ENCODE assay signal across 14 cellular contexts in the genomic region with DNA sequence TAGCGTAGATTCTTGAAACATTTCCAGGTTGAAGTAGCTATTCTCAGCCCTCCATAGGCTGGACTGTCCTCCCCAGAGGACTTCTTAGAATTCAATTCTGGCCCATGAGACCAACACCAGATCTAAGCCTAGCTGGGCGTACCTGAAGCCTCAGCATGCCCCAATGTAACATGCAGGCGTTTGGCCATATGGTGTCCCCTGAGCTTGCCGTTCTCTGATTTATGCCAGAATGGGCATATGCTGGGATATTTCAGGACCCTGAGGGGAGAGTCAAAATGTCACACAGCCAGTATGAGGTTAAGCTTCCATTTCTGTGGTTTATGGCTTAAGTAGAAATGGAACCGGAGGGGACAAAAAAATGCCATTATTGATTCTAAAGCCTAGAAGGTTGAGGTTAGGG.
DNase-seq lines count a peak whose midpoint lies in the region; TF ChIP-seq lines count a peak whose summit lies in the region.
"Had no signal": no experiment of that assay in that cellular context is flagged by ENCODE, and none has a peak within 500 bp of the region (broad histone marks: within the 10 kb centered on the region; RNA-seq: fewer than 3 reads in every experiment).

No MANE protein-coding gene starts in this region.

- H3K4ac ChIP-seq in mesenchymal stem cell (ENCODE audit: low read depth in 1 of 2, low read length in 2 of 2), result no peak overlapping the region

- TF ChIP-seq CTCF in glutamatergic neuron (IDR thresholded peaks at IDR 0.05; ENCODE audit: partially characterized antibody, unreplicated experiment), result no peak

- no peak overlapping the region for H2BK15ac ChIP-seq in mesenchymal stem cell (ENCODE audit: low read depth, poor library complexity, severe bottlenecking)

- H3K4me3 ChIP-seq in mesenchymal stem cell (ENCODE audit: insufficient read depth in 1 of 2, low read depth in 1 of 2, low read length in 2 of 2), result no peak overlapping the region
- H3K4me3 ChIP-seq: A549, GM12878 had no signal

- H2BK12ac ChIP-seq in mesenchymal stem cell (ENCODE audit: low read length in 2 of 2), result no peak overlapping the region

- no peak overlapping the region for H3K14ac ChIP-seq in mesenchymal stem cell (ENCODE audit: low read length in 2 of 2)

- no peak overlapping the region for H3K9ac ChIP-seq in mesenchymal stem cell (ENCODE audit: low read length)

- peaks cover 0 to 4% of the 10 kb centered on the region in 2 experiments for H3K27me3 ChIP-seq in mesenchymal stem cell (ENCODE audit: control insufficient read depth in 1 of 2, insufficient read depth in 1 of 2, low read length in 2 of 2)

- peak overlapping the region; percentile 91 for H3K27ac Mint-ChIP-seq in glutamatergic neuron (ENCODE audit: unreplicated experiment)
- H3K27ac Mint-ChIP-seq: CD4-positive, alpha-beta memory T cell; H9 had no signal

- no peak overlapping the region for H2BK5ac ChIP-seq in mesenchymal stem cell (ENCODE audit: low read depth, low read length, poor library complexity, severe bottlenecking)

- H4K91ac ChIP-seq in mesenchymal stem cell (ENCODE audit: low read length), result no peak overlapping the region

- peak; percentile 58 for DNase-seq in DMS 273 treated with DMSO at 0.1 percent for 48 hours (lab: John Stamatoyannopoulos, UW)
- peak; percentile 66 for DNase-seq in NCI-H1694 (lab: John Stamatoyannopoulos, UW)
- DNase-seq in NCI-H524 (lab: John Stamatoyannopoulos, UW), result peak; percentile 2 to 62
- peak; percentile 49 for DNase-seq in glutamatergic neuron
- no peak for DNase-seq in mesenchymal stem cell
- DNase-seq in activated CD8-positive, alpha-beta memory T cell treated with anti-CD3 and anti-CD28 coated beads, Interleukin-2, amount 50 U/mL, for 4 hours, result no peak
- DNase-seq: BE2C; CD4-positive, alpha-beta memory T cell; GOT3; H9; IMR-90 had no signal

- WGBS in mesenchymal stem cell, result 94% methylated on average over 5 of the region's 5 CpGs

- H3K4me2 ChIP-seq in mesenchymal stem cell (ENCODE audit: low read length, poor library complexity, severe bottlenecking), result no peak overlapping the region
- H3K4me2 ChIP-seq: A549 had no signal

- no peak overlapping the region for H3K27ac ChIP-seq in mesenchymal stem cell (ENCODE audit: low read length, poor library complexity, severe bottlenecking)
- H3K27ac ChIP-seq: A549, C4-2B had no signal

- H2AK5ac ChIP-seq in mesenchymal stem cell (ENCODE audit: low read length, severe bottlenecking), result no peak overlapping the region

- H2BK120ac ChIP-seq in mesenchymal stem cell (ENCODE audit: low read depth, low read length), result no peak overlapping the region

- peak overlapping the region in 1 of 2 experiments; percentile 12 for H3K18ac ChIP-seq in mesenchymal stem cell (ENCODE audit: low read depth in 1 of 2, low read length in 2 of 2)

- peak overlapping the region in 1 of 2 experiments; percentile 83 for H3K23ac ChIP-seq in mesenchymal stem cell (ENCODE audit: low read length in 2 of 2)

- no peak overlapping the region for H2AFZ ChIP-seq in mesenchymal stem cell (ENCODE audit: low read depth, low read length)

- no peaks in the 10 kb centered on the region for H3K9me3 ChIP-seq in mesenchymal stem cell (ENCODE audit: control insufficient read depth, low read length)
- H3K9me3 ChIP-seq: A549, BE2C had no signal

- peaks cover 8% of the 10 kb centered on the region for H3K27me3 Mint-ChIP-seq in glutamatergic neuron (ENCODE audit: unreplicated experiment)

- H4K8ac ChIP-seq in mesenchymal stem cell (ENCODE audit: low read length), result no peak overlapping the region

- H3K79me1 ChIP-seq in mesenchymal stem cell (replicated peaks; ENCODE audit: low read length, poor library complexity, severe bottlenecking), result no peaks in the 10 kb centered on the region

- H3K4me3 Mint-ChIP-seq in glutamatergic neuron (ENCODE audit: unreplicated experiment), result peak overlapping the region; percentile 50
- H3K4me3 Mint-ChIP-seq: CD4-positive, alpha-beta memory T cell; H9 had no signal

- no peaks in the 10 kb centered on the region for H3K4me1 ChIP-seq in mesenchymal stem cell (ENCODE audit: control insufficient read depth, insufficient read depth, low read depth, low read length)
- H3K4me1 ChIP-seq: A549, BE2C had no signal

- H3K36me3 Mint-ChIP-seq in glutamatergic neuron (ENCODE audit: unreplicated experiment), result no peaks in the 10 kb centered on the region
- H3K36me3 Mint-ChIP-seq: CD4-positive, alpha-beta memory T cell had no signal

- no peaks in the 10 kb centered on the region for H3K36me3 ChIP-seq in mesenchymal stem cell (ENCODE audit: control insufficient read depth in 1 of 2, insufficient read depth in 2 of 2, low read depth in 1 of 2, low read length in 2 of 2)
- H3K36me3 ChIP-seq: BE2C had no signal

- peaks cover 47% of the 10 kb centered on the region for H3K4me1 Mint-ChIP-seq in glutamatergic neuron (ENCODE audit: low read depth, unreplicated experiment)
- H3K4me1 Mint-ChIP-seq: CD4-positive, alpha-beta memory T cell had no signal

- H3K9me3 Mint-ChIP-seq in glutamatergic neuron (ENCODE audit: unreplicated experiment), result peaks cover 12% of the 10 kb centered on the region
- H3K9me3 Mint-ChIP-seq: CD4-positive, alpha-beta memory T cell; H9 had no signal

Comparison
In these comparisons a context has a peak if more than half of its experiments do, and no peak if none do; other contexts are left out.
1. DNase-seq: peak in DMS 273 treated with DMSO at 0.1 percent for 48 hours (single experiment), NCI-H1694 (single experiment), NCI-H524 (2 of 2) and glutamatergic neuron (single experiment); none in mesenchymal stem cell (single experiment) and activated CD8-positive, alpha-beta memory T cell treated with anti-CD3 and anti-CD28 coated beads, Interleukin-2, amount 50 U/mL, for 4 hours (single experiment).